ENCODE assay signal across 2 cellular contexts in the genomic region with DNA sequence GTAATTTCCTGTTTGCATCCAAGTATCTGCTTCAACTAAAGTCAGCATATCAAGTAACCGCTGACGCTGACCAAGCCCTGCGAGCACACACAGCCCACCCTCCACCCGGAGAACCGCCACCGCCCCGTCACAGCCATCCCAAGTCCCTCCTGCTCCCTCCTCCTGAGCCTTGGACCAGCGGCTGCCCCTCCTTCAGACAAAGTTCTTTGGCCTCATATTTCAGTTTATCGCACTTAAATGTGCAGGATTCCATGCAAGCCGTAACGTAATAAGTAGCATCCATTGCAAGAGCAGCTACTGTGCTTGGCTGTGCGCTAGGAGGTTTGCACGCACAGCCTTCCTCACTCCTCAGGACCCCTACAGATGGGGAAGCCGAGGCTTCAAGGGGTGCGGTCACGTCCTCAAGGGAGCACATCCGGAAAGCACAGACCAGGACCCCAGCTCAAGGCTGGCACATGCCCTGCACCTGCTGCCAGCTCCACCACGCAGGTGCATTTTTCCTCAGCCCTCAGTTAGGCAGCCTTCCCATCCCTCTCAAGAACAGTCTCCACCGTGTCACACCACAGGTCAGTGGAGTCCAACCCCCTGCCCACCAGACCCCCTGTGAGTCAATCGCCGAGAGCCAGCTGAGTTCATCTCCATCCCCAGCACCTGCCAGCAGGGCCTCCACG.
TF ChIP-seq lines count a peak whose summit lies in the region.

No MANE protein-coding gene starts in this region.

TF ChIP-seq in liver, 16 proteins besides CTCF, POLR2A, EP300 and RAD21:
- TF ChIP-seq NR2F2 (IDR thresholded peaks at IDR 0.05) (peak; percentile 12), RXRA (IDR thresholded peaks at IDR 0.05) (peak in 1 of 2 donors; percentile 35), HNF4A (conservative IDR thresholded peaks at IDR 0.05) (no peak)

TF ChIP-seq in HepG2, 621 proteins besides CTCF, POLR2A, EP300 and RAD21:
- TF ChIP-seq REXO4 (CRISPR knock-in tag; IDR thresholded peaks at IDR 0.05; ENCODE audit: borderline replicate concordance): no peak
- TF ChIP-seq ZSCAN5A (CRISPR knock-in tag; IDR thresholded peaks at IDR 0.05; ENCODE audit: borderline replicate concordance): no peak
- TF ChIP-seq KDM3A (CRISPR knock-in tag; IDR thresholded peaks at IDR 0.05; ENCODE audit: low read depth): no peak
- no peak for TF ChIP-seq CC2D1A (CRISPR knock-in tag; IDR thresholded peaks at IDR 0.05)
- TF ChIP-seq ZNF781 (CRISPR knock-in tag; IDR thresholded peaks at IDR 0.05; ENCODE audit: borderline replicate concordance, not compliant biosample characterization): no peak
- no peak for TF ChIP-seq ZNF720 (CRISPR knock-in tag; IDR thresholded peaks at IDR 0.05)
- TF ChIP-seq, protein P1, sequence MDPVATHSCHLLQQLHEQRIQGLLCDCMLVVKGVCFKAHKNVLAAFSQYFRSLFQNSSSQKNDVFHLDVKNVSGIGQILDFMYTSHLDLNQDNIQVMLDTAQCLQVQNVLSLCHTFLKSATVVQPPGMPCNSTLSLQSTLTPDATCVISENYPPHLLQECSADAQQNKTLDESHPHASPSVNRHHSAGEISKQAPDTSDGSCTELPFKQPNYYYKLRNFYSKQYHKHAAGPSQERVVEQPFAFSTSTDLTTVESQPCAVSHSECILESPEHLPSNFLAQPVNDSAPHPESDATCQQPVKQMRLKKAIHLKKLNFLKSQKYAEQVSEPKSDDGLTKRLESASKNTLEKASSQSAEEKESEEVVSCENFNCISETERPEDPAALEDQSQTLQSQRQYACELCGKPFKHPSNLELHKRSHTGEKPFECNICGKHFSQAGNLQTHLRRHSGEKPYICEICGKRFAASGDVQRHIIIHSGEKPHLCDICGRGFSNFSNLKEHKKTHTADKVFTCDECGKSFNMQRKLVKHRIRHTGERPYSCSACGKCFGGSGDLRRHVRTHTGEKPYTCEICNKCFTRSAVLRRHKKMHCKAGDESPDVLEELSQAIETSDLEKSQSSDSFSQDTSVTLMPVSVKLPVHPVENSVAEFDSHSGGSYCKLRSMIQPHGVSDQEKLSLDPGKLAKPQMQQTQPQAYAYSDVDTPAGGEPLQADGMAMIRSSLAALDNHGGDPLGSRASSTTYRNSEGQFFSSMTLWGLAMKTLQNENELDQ (CRISPR knock-in tag; IDR thresholded peaks at IDR 0.05; ENCODE audit: borderline replicate concordance): no peak
- TF ChIP-seq E2F2 (CRISPR knock-in tag; IDR thresholded peaks at IDR 0.05; ENCODE audit: borderline replicate concordance): no peak
- TF ChIP-seq FIP1L1 (IDR thresholded peaks at IDR 0.05; ENCODE audit: borderline replicate concordance, insufficient read depth, low read depth, low read length): no peak
- TF ChIP-seq, protein P2, sequence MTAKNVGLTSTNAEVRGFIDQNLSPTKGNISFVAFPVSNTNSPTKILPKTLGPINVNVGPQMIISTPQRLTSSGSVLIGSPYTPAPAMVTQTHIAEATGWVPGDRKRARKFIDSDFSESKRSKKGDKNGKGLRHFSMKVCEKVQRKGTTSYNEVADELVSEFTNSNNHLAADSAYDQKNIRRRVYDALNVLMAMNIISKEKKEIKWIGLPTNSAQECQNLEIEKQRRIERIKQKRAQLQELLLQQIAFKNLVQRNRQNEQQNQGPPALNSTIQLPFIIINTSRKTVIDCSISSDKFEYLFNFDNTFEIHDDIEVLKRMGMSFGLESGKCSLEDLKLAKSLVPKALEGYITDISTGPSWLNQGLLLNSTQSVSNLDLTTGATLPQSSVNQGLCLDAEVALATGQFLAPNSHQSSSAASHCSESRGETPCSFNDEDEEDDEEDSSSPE (CRISPR knock-in tag; IDR thresholded peaks at IDR 0.05): no peak
- no peak for TF ChIP-seq SOX6 (IDR thresholded peaks at IDR 0.05)
- TF ChIP-seq SOX6 (CRISPR knock-in tag; IDR thresholded peaks at IDR 0.05): no peak
TF ChIP-seq in HepG2: peak in this region for 0.
